In genomic region chr3:123084192-123084591, GRCh38 we compare ENCODE assay signal across 1 cellular context.
TF ChIP-seq lines count a peak whose summit lies in the region.

No MANE protein-coding gene starts in this region.

TF ChIP-seq in SK-N-SH, 30 proteins besides CTCF, POLR2A, EP300 and RAD21 (continued from another document):
- no peak for TF ChIP-seq REST (IDR thresholded peaks at IDR 0.05; ENCODE audit: low read depth, low read length)
- no peak for TF ChIP-seq FOXJ3 (CRISPR knock-in tag; IDR thresholded peaks at IDR 0.05)
- TF ChIP-seq RCOR1 (IDR thresholded peaks at IDR 0.05; ENCODE audit: low read length), result no peak
- no peak for TF ChIP-seq MXI1 (IDR thresholded peaks at IDR 0.05; ENCODE audit: low read depth, low read length)
- TF ChIP-seq TAF1 (IDR thresholded peaks at IDR 0.05; ENCODE audit: borderline replicate concordance, low read depth, low read length), result no peak
- no peak for TF ChIP-seq TCF12 (IDR thresholded peaks at IDR 0.05)
